In the genomic region with DNA sequence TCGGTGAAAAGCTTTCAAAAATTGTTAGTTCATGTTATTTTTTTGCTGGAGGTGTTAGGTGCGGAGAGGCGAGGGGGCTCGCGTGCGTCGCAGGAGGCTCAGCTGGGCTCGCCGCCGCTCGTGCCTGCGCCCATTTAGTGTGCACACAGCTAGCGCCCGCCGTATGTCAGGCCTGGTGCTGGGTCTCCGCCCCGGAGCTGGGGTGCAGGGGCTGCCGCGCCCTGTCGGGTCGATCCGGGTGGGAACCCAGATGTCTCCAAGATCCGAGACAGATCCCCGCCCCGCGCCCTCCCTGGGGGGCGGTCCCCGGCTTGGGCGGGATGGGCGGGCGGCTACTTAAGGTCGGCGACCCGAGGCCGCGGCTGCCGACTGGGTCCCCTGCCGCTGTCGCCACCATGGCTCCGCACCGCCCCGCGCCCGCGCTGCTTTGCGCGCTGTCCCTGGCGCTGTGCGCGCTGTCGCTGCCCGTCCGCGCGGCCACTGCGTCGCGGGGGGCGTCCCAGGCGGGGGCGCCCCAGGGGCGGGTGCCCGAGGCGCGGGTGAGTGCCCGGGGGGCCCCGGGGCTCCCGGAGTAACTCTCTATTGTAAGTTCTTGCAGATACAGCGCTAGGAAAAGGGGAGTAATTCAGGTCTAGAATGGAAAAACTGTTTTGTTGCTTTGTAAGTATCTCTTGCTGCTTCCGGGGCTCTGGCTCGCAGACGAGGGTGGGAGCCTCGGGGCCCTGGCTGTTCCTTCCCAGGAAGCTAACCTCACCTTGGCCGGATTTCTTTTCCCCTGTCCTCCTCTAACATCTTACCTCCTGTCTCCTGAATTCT, we compare ENCODE assay signal across 9 cellular contexts. TPM values are rescaled to one million over a fixed set of nuclear protein-coding genes. Genes with fewer than 3 reads are reported as not detected.
DNase-seq lines count a peak whose midpoint lies in the region; FAIRE-seq and TF ChIP-seq lines count a peak whose summit lies in the region.
"Had no signal": no experiment of that assay in that cellular context is flagged by ENCODE, and none has a peak within 500 bp of the region (broad histone marks: within the 10 kb centered on the region; RNA-seq: fewer than 3 reads in every experiment).

No MANE protein-coding gene starts in this region.

- H3K9ac ChIP-seq in NT2/D1 (ENCODE audit: insufficient read length, low read depth) (peak overlapping the region; percentile 66), kidney (ENCODE audit: low read length in 2 of 2) (peak overlapping the region; percentile 76 to 85)

- DNase-seq in NCI-H82 (lab: John Stamatoyannopoulos, UW), result peak; percentile 7
- no peak for DNase-seq in NCI-H82 treated with DMSO at 0.1 percent for 48 hours (lab: John Stamatoyannopoulos, UW; ENCODE audit: unreplicated experiment)
- no peak for DNase-seq in NT2/D1 (ENCODE audit: low read depth, low spot score)
- peak; percentile 35 to 57 for DNase-seq in cardiac fibroblast (ENCODE audit: low read depth in 2 of 2)
- peak; percentile 90 for DNase-seq in kidney
- DNase-seq in small intestine, result peak; percentile 56
- no peak for DNase-seq in urothelium cell line (ENCODE audit: low spot score)
- no peak for DNase-seq in NCI-H2081 treated with DMSO at 0.1 percent for 48 hours (lab: John Stamatoyannopoulos, UW)
- DNase-seq: DND-41 had no signal

- intact Hi-C loops in kidney (cut with DNase I), result no loop called here

- H3K27me3 ChIP-seq in NT2/D1 (ENCODE audit: insufficient read depth, insufficient read length) (peaks cover 15% of the 10 kb centered on the region), small intestine (ENCODE audit: control insufficient read depth in 2 of 2, insufficient read depth in 2 of 2, low read length in 2 of 2) (no peaks in the 10 kb centered on the region)

- H3K27ac ChIP-seq in kidney (ENCODE audit: low read depth in 2 of 2, low read length in 2 of 2) (peak overlapping the region; percentile 81 to 87), small intestine (ENCODE audit: low read depth in 1 of 2, low read length in 1 of 2) (peak overlapping the region in 1 of 2 donors; percentile 80)

- H3K9me3 ChIP-seq in NT2/D1 (ENCODE audit: insufficient read depth, low read length), result no peaks in the 10 kb centered on the region
- no peaks in the 10 kb centered on the region for H3K9me3 ChIP-seq in kidney (ENCODE audit: control insufficient read depth in 1 of 2, low read length in 2 of 2)
- no peaks in the 10 kb centered on the region for H3K9me3 ChIP-seq in small intestine (ENCODE audit: control insufficient read depth, low read depth)

- peaks cover 34% of the 10 kb centered on the region for H3K36me3 ChIP-seq in NT2/D1 (ENCODE audit: insufficient read depth, insufficient read length, low read length)
- peaks cover 20 to 28% of the 10 kb centered on the region in 2 donors for H3K36me3 ChIP-seq in kidney (ENCODE audit: control insufficient read depth in 1 of 2, insufficient read depth in 2 of 2, low read length in 2 of 2)
- H3K36me3 ChIP-seq in small intestine (ENCODE audit: control insufficient read depth in 2 of 2, insufficient read depth in 2 of 2, low read length in 2 of 2), result no peaks in the 10 kb centered on the region

- WGBS in small intestine, 3 donors, result 1 to 2% (median 1%) methylated on average over 48 to 74 of the region's 74 CpGs

- H3K4me3 ChIP-seq in NT2/D1 (ENCODE audit: insufficient read length, low read depth) (peak overlapping the region; percentile 43), cardiac fibroblast (replicated peaks in 1 of 2; ENCODE audit: low read depth in 2 of 2, low read length in 2 of 2) (peak overlapping the region; percentile 47 to 52), kidney (ENCODE audit: low read length in 2 of 2) (peak overlapping the region; percentile 64 to 65), small intestine (ENCODE audit: low read depth in 1 of 2, low read length in 2 of 2) (peak overlapping the region; percentile 34 to 64)

- peaks cover 15% of the 10 kb centered on the region for H3K4me1 ChIP-seq in NT2/D1 (ENCODE audit: insufficient read depth, insufficient read length)
- H3K4me1 ChIP-seq in kidney (ENCODE audit: control insufficient read depth in 1 of 2, insufficient read depth in 1 of 2, low read depth in 1 of 2, low read length in 2 of 2), result peaks cover 31 to 36% of the 10 kb centered on the region in 2 donors
- H3K4me1 ChIP-seq in small intestine (ENCODE audit: control insufficient read depth in 2 of 2, insufficient read depth in 1 of 2, low read depth in 1 of 2, low read length in 1 of 2), result peaks cover 0 to 8% of the 10 kb centered on the region in 2 donors

- TF ChIP-seq CTCF in cardiac fibroblast (IDR thresholded peaks at IDR 0.05; ENCODE audit: low read depth, low read length), result no peak
- TF ChIP-seq CTCF in kidney (IDR thresholded peaks at IDR 0.05; ENCODE audit: borderline replicate concordance, extremely low read depth, insufficient read depth), result no peak

- FAIRE-seq in kidney (lab: Jason Lieb, UNC), result no peak
- no peak for FAIRE-seq in small intestine (lab: Jason Lieb, UNC)
- no peak for FAIRE-seq in urothelium cell line (lab: Jason Lieb, UNC)

RNA-seq across cellular contexts. Expression of a gene that starts 31.7 kb away (rescaled TPM):
- total RNA-seq in kidney, result 511 TPM
- polyA plus RNA-seq in kidney (ENCODE audit: insufficient read depth, low read depth, low replicate concordance) (235 TPM), small intestine (100 to 1,000 TPM; 196 to 380 (median 205) TPM)

Comparison
In these comparisons a context has a peak if more than half of its experiments do, and no peak if none do; other contexts are left out.
1. DNase-seq: peak in NCI-H82 (single experiment), cardiac fibroblast (2 of 2), kidney (single experiment) and small intestine (single experiment); none in NCI-H82 treated with DMSO at 0.1 percent for 48 hours (single experiment), NT2/D1 (single experiment), urothelium cell line (single experiment) and NCI-H2081 treated with DMSO at 0.1 percent for 48 hours (single experiment).
2. Peak in every context shown above with its lines, with median percentiles within 50 percentile points of each other: H3K4me3 ChIP-seq.